Comparison of ENCODE assay signal across 22 cellular contexts in genomic region chr6:44442235-44442634, GRCh38.
"Had no signal": no experiment of that assay in that cellular context is flagged by ENCODE, and none has a peak within 500 bp of the region (broad histone marks: within the 10 kb centered on the region; RNA-seq: fewer than 3 reads in every experiment).

No MANE protein-coding gene starts in this region.

- H3K9me3 ChIP-seq: thyroid gland had no signal

- H3K4me3 ChIP-seq: gastroesophageal sphincter, heart left ventricle, hepatocyte, lung, ovary, psoas muscle, sigmoid colon, stomach, thyroid gland, vagina had no signal

- H3K4me1 ChIP-seq: gastroesophageal sphincter, sigmoid colon, thyroid gland, vagina had no signal

- H3K27ac ChIP-seq: gastroesophageal sphincter, heart left ventricle, hepatocyte, ovary, psoas muscle, sigmoid colon, stomach, thyroid gland, vagina had no signal

- DNase-seq: effector memory CD8-positive, alpha-beta T cell; heart left ventricle; kidney; natural killer cell; occipital lobe; ovary; posterior cingulate gyrus; psoas muscle; right cardiac atrium; sigmoid colon; stimulated activated CD4-positive, alpha-beta T cell treated with anti-CD3 and anti-CD28 coated beads, Interleukin-2, amount 100 ng/mL, for 24 hours; stimulated activated CD4-positive, alpha-beta T cell treated with anti-CD3 and anti-CD28 coated beads, Interleukin-4, amount 100 ng/mL, for 24 hours; stimulated activated naive CD4-positive, alpha-beta T cell treated with Interleukin-2 at 50 U/mL for 16 hours; stomach; thyroid gland; trophoblast cell had no signal

- H3K36me3 ChIP-seq: ovary had no signal

- ATAC-seq: effector memory CD8-positive, alpha-beta T cell; gastroesophageal sphincter; heart left ventricle; left lobe of liver; natural killer cell; psoas muscle; right cardiac atrium; stimulated activated effector memory CD8-positive, alpha-beta T cell treated with anti-CD3 and anti-CD28 coated beads, Interleukin-12 subunit alpha, Interleukin-12 subunit beta, amount 100 ng/mL, for 72 hours had no signal
